Comparison of ENCODE assay signal across 9 cellular contexts in genomic region chr15:88166330-88166993, GRCh38.
DNase-seq lines count a peak whose midpoint lies in the region; ATAC-seq, FAIRE-seq and TF ChIP-seq lines count a peak whose summit lies in the region.
"Had no signal": no experiment of that assay in that cellular context is flagged by ENCODE, and none has a peak within 500 bp of the region (broad histone marks: within the 10 kb centered on the region; RNA-seq: fewer than 3 reads in every experiment).

No MANE protein-coding gene starts in this region.

- H4K20me1 ChIP-seq in HepG2 (ENCODE audit: insufficient read depth, low read length) = no peaks in the 10 kb centered on the region

- H3K9me3 ChIP-seq in RWPE2 (ENCODE audit: severe bottlenecking) (no peaks in the 10 kb centered on the region), HepG2 (ENCODE audit: low read length) (no peaks in the 10 kb centered on the region)
- H3K9me3 ChIP-seq: neutrophil had no signal

- no peaks in the 10 kb centered on the region for H3K9me3 Mint-ChIP-seq in CD14-positive monocyte

- no peaks in the 10 kb centered on the region for H3K4me1 ChIP-seq in RWPE2 (ENCODE audit: insufficient read depth, poor library complexity, severe bottlenecking)
- no peaks in the 10 kb centered on the region for H3K4me1 ChIP-seq in HepG2 (ENCODE audit: insufficient read depth, low read length)

- no peaks in the 10 kb centered on the region for H3K36me3 Mint-ChIP-seq in CD14-positive monocyte

- no peak overlapping the region for H3K9ac ChIP-seq in HepG2 (ENCODE audit: insufficient read depth, low read depth, low read length)

- TF ChIP-seq CTCF in RWPE2 (IDR thresholded peaks at IDR 0.05; ENCODE audit: poor library complexity, severe bottlenecking) (no peak), HepG2 (CRISPR knock-in tag; IDR thresholded peaks at IDR 0.05) (no peak), foreskin fibroblast (IDR thresholded peaks at IDR 0.05; ENCODE audit: low read depth, low read length) (no peak), CD14-positive monocyte (IDR thresholded peaks at IDR 0.05) (no peak)

- H3K4me1 Mint-ChIP-seq in CD14-positive monocyte = no peaks in the 10 kb centered on the region

- H3K79me2 ChIP-seq in HepG2 (ENCODE audit: insufficient read depth, low read length) = no peaks in the 10 kb centered on the region

- H3K4me3 ChIP-seq in H7 (ENCODE audit: insufficient read depth, low read depth, low read length) = no peak overlapping the region
- no peak overlapping the region for H3K4me3 ChIP-seq in RWPE2 (ENCODE audit: severe bottlenecking)
- H3K4me3 ChIP-seq in HepG2 (replicated peaks in 1 of 3; ENCODE audit: insufficient read depth in 1 of 3, low read depth in 2 of 3, low read length in 3 of 3) = no peak overlapping the region
- no peak overlapping the region for H3K4me3 ChIP-seq in foreskin fibroblast (ENCODE audit: low read depth in 1 of 2, low read length in 2 of 2)

- TF ChIP-seq RAD21 in HepG2 (CRISPR knock-in tag; IDR thresholded peaks at IDR 0.05) = no peak

- ATAC-seq in RWPE2 (ENCODE audit: low read depth) (peak; percentile 76), HepG2 (peak; percentile 92)

- H3K27ac Mint-ChIP-seq in CD14-positive monocyte = no peak overlapping the region

- H3K4me3 Mint-ChIP-seq in CD14-positive monocyte = no peak overlapping the region

- H3K36me3 ChIP-seq in H7 (replicated peaks; ENCODE audit: control insufficient read depth, insufficient read depth, low read length) (no peaks in the 10 kb centered on the region), RWPE2 (ENCODE audit: low read depth) (no peaks in the 10 kb centered on the region), HepG2 (replicated peaks in 1 of 2; ENCODE audit: control insufficient read depth in 1 of 2, insufficient read depth in 2 of 2, low read length in 2 of 2) (no peaks in the 10 kb centered on the region)
- H3K36me3 ChIP-seq: neutrophil had no signal

- H2AFZ ChIP-seq in HepG2 (ENCODE audit: low read length) = no peak overlapping the region

- H3K27me3 Mint-ChIP-seq in CD14-positive monocyte (ENCODE audit: low read depth in 3 of 3) = no peaks in the 10 kb centered on the region

- H3K27ac ChIP-seq in RWPE2 (ENCODE audit: poor library complexity, severe bottlenecking) = no peak overlapping the region
- no peak overlapping the region for H3K27ac ChIP-seq in HepG2 (ENCODE audit: extremely low read length, insufficient read depth, low read length)
- H3K27ac ChIP-seq: neutrophil had no signal

- no TSS peak for BruUV-seq in HepG2 (replicated peaks; lab: Mats Ljungman, UMichigan)

- intact Hi-C loops in HepG2 (cut with micrococcal nuclease; ENCODE audit: unreplicated experiment) (no loop called here), CD14-positive monocyte (cut with micrococcal nuclease) (no loop called here)

- H3K4me2 ChIP-seq in HepG2 (ENCODE audit: low read depth, low read length) = no peak overlapping the region

- CTCF ChIA-PET in HepG2 (lab: Yijun Ruan, JAX; ENCODE audit: low intra/inter-chr PET ratio, low total read pairs) = no interaction called here

- WGBS in HepG2 (ENCODE audit: low lambda C conversion rate) = 5% methylated on average over 8 of the region's 8 CpGs

- POLR2A ChIA-PET in HepG2 (lab: Yijun Ruan, JAX) = no interaction called here

- TF ChIP-seq EP300 in HepG2 (IDR thresholded peaks at IDR 0.05; ENCODE audit: low read depth in 2 of 2, low read length in 2 of 2) (no peak), HepG2 (CRISPR knock-in tag; IDR thresholded peaks at IDR 0.05; ENCODE audit: borderline replicate concordance) (no peak)

- in situ Hi-C loops in HepG2 (cut with HindIII; ENCODE audit: extremely low pct_ligation_motif_present, low pct_unique_long_range_greater_than_20kb) = no loop called here

- peak; percentile 23 for DNase-seq in EL
- peak; percentile 78 for DNase-seq in H7
- DNase-seq in RWPE2 (ENCODE audit: low spot score) = no peak
- DNase-seq in HepG2 (ENCODE audit: low spot score) = peak; percentile 10
- no peak for DNase-seq in SHP77 (lab: John Stamatoyannopoulos, UW)
- no peak for DNase-seq in foreskin fibroblast
- DNase-seq in CD14-positive monocyte (ENCODE audit: low spot score) = no peak

- no peak for FAIRE-seq in HepG2 (lab: Jason Lieb, UNC)
- FAIRE-seq: GM12891 had no signal

- TF ChIP-seq POLR2A in HepG2 (IDR thresholded peaks at IDR 0.05; ENCODE audit: insufficient read depth in 1 of 2, low read depth in 2 of 2, low read length in 2 of 2) = no peak

- H3K27me3 ChIP-seq in H7 (ENCODE audit: control insufficient read depth, insufficient read depth, low read length) (no peaks in the 10 kb centered on the region), RWPE2 (ENCODE audit: insufficient read depth, poor library complexity, severe bottlenecking) (no peaks in the 10 kb centered on the region), HepG2 (ENCODE audit: control insufficient read depth in 1 of 2, insufficient read depth in 2 of 2, low read length in 2 of 2) (no peaks in the 10 kb centered on the region)
- H3K27me3 ChIP-seq: neutrophil had no signal

TF ChIP-seq in HepG2, 621 proteins besides CTCF, POLR2A, EP300 and RAD21 (continues in another document):
- TF ChIP-seq ZNF816 (CRISPR knock-in tag; IDR thresholded peaks at IDR 0.05; ENCODE audit: borderline replicate concordance) (no peak), SETDB1 (CRISPR knock-in tag; IDR thresholded peaks at IDR 0.05; ENCODE audit: borderline replicate concordance) (no peak), MTF1 (CRISPR knock-in tag; IDR thresholded peaks at IDR 0.05) (no peak), ZNF580 (CRISPR knock-in tag; IDR thresholded peaks at IDR 0.05; ENCODE audit: borderline replicate concordance, low read depth) (0 out of 2 replicates have a peak, but pooled peaks have one; percentile 52), ZNF629 (CRISPR knock-in tag; conservative IDR thresholded peaks at IDR 0.05) (no peak), MEIS2 (CRISPR knock-in tag; IDR thresholded peaks at IDR 0.05) (no peak), GABPB1 (CRISPR knock-in tag; IDR thresholded peaks at IDR 0.05) (0 out of 2 replicates have a peak, but pooled peaks have one; percentile 21), ZNF543 (CRISPR knock-in tag; IDR thresholded peaks at IDR 0.05) (no peak), GTF2F1 (IDR thresholded peaks at IDR 0.05; ENCODE audit: low read length) (no peak), HNRNPH1 (optimal IDR thresholded peaks at IDR 0.05; ENCODE audit: low read depth, low read length) (no peak), BHLHE40 (IDR thresholded peaks at IDR 0.05; ENCODE audit: low read length) (no peak), LCORL (IDR thresholded peaks at IDR 0.05) (no peak), LCORL (CRISPR knock-in tag; IDR thresholded peaks at IDR 0.05) (no peak), ZNF530 (CRISPR knock-in tag; IDR thresholded peaks at IDR 0.05; ENCODE audit: low read depth) (no peak), CREB1 (IDR thresholded peaks at IDR 0.05) (no peak), CREB1 (CRISPR knock-in tag; IDR thresholded peaks at IDR 0.05) (no peak), RARG (CRISPR knock-in tag; IDR thresholded peaks at IDR 0.05; ENCODE audit: low read depth) (no peak), SOX13 (IDR thresholded peaks at IDR 0.05) (no peak), SOX13 (CRISPR knock-in tag; conservative IDR thresholded peaks at IDR 0.05 in 1 of 2, IDR thresholded peaks at IDR 0.05 in 1 of 2) (no peak), SOX5 (CRISPR knock-in tag; IDR thresholded peaks at IDR 0.05; ENCODE audit: borderline replicate concordance) (0 out of 2 replicates have a peak, but pooled peaks have one; percentile 16), PBX3 (CRISPR knock-in tag; IDR thresholded peaks at IDR 0.05; ENCODE audit: borderline replicate concordance) (no peak), ZNF737 (CRISPR knock-in tag; IDR thresholded peaks at IDR 0.05; ENCODE audit: borderline replicate concordance) (no peak), PAWR (CRISPR knock-in tag; IDR thresholded peaks at IDR 0.05; ENCODE audit: borderline replicate concordance) (no peak), ZNF446 (CRISPR knock-in tag; IDR thresholded peaks at IDR 0.05) (no peak), ZNF414 (CRISPR knock-in tag; IDR thresholded peaks at IDR 0.05) (no peak), ZSCAN5A (CRISPR knock-in tag; IDR thresholded peaks at IDR 0.05; ENCODE audit: borderline replicate concordance) (no peak)

Comparison
In these comparisons a context has a peak if more than half of its experiments do, and no peak if none do; other contexts are left out.
1. DNase-seq: peak in EL (single experiment), H7 (single experiment) and HepG2 (single experiment); none in RWPE2 (single experiment), SHP77 (0 of 2), foreskin fibroblast (0 of 2) and CD14-positive monocyte (single experiment).